1 cellular context compared by ENCODE assay signal in the genomic region with DNA sequence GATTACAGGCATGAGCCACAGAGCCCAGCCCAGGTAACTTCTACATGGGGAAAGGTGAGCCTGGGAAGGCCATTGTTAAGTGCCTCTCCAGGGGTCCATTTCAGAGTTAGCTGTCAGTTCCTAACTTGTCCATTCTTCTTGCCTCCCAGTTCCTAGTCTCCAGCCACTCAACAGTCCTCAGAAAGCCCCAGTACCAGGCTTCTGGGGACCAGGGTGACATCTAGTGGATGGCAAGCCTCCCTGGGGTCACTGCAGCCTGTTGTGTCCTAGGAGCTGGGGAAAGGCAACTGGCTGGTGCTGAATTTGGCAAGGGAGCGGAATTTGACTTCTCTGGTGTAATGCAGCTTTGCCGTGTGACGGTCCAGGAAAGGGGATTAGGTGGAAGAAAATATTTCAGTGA.
TF ChIP-seq lines count a peak whose summit lies in the region.

No MANE protein-coding gene starts in this region.

TF ChIP-seq in H1, 55 proteins besides CTCF, POLR2A, EP300 and RAD21:
- TF ChIP-seq, protein P1, sequence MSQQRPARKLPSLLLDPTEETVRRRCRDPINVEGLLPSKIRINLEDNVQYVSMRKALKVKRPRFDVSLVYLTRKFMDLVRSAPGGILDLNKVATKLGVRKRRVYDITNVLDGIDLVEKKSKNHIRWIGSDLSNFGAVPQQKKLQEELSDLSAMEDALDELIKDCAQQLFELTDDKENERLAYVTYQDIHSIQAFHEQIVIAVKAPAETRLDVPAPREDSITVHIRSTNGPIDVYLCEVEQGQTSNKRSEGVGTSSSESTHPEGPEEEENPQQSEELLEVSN (IDR thresholded peaks at IDR 0.05), result no peak
- 0 out of 2 replicates have a peak, but pooled peaks have one; percentile 18 for TF ChIP-seq YY1 (IDR thresholded peaks at IDR 0.05; ENCODE audit: low read depth, low read length)
